In the genomic region with DNA sequence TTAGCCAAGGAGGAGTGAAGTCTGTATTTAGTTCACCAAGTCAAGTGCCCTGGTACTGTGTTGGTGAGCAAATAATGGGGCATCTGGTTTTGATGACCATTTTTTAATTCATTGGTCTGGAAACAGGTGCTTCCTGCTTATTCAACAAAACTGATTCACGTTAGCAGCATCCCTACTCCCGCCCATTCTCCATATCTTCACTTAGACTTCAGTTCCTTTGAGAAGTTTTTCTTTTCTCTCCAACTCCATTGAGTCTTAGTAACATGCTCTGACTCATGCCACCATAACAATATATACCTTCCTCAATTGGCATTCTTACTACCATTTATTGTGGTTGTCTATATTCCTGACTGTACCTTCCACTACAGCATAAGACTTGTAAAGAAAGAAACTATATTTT, we compare ENCODE assay signal across 34 cellular contexts.
"Had no signal": no experiment of that assay in that cellular context is flagged by ENCODE, and none has a peak within 500 bp of the region (broad histone marks: within the 10 kb centered on the region; RNA-seq: fewer than 3 reads in every experiment).

No MANE protein-coding gene starts in this region.

- H3K27ac Mint-ChIP-seq: activated B cell treated with CpG ODN at 0.5 μM for 24 hours; activated CD4-positive, alpha-beta memory T cell treated with anti-CD3 and anti-CD28 coated beads for 36 hours; activated naive CD4-positive, alpha-beta T cell treated with anti-CD3 and anti-CD28 coated beads, Interleukin-2, amount 50 U/mL, for 24 hours; activated T-helper 17 cell treated with anti-CD3 and anti-CD28 coated beads, Interleukin-2, amount 50 U/mL, for 72 hours; T-cell; T-helper 17 cell had no signal

- ATAC-seq: activated T-helper 17 cell treated with anti-CD3 and anti-CD28 coated beads, Interleukin-2, amount 50 U/mL, for 72 hours; body of pancreas; K562; Right ventricle myocardium inferior; SK-N-SH treated with all-trans-retinoic acid at 6 μM for 48 hours; T-cell; T-helper 17 cell had no signal

- H3K27ac ChIP-seq: adrenal gland, body of pancreas, PC-9, RWPE1, VCaP had no signal

- H3K27me3 ChIP-seq: adrenal gland, body of pancreas had no signal

- H3K4me3 ChIP-seq: adrenal gland, body of pancreas, K562, PC-9 had no signal

- H3K36me3 ChIP-seq: adrenal gland had no signal

- H3K9me3 Mint-ChIP-seq: activated B cell treated with CpG ODN at 0.5 μM for 24 hours; activated CD4-positive, alpha-beta memory T cell treated with anti-CD3 and anti-CD28 coated beads for 36 hours; activated naive CD4-positive, alpha-beta T cell treated with anti-CD3 and anti-CD28 coated beads, Interleukin-2, amount 50 U/mL, for 24 hours; activated T-helper 17 cell treated with anti-CD3 and anti-CD28 coated beads, Interleukin-2, amount 50 U/mL, for 72 hours; T-cell had no signal

- DNase-seq: activated B cell treated with CpG ODN at 0.5 μM for 24 hours; activated CD4-positive, alpha-beta memory T cell treated with anti-CD3 and anti-CD28 coated beads for 36 hours; activated CD4-positive, alpha-beta T cell treated with anti-CD3 and anti-CD28 coated beads for 4 hours; activated CD4-positive, alpha-beta T cell treated with anti-CD3 and anti-CD28 coated beads, Interleukin-2, amount 50 U/mL, for 1 hour; activated CD4-positive, CD25-positive, alpha-beta regulatory T cell treated with anti-CD3 and anti-CD28 coated beads, Interleukin-2, amount 50 U/mL, for 72 hours; activated CD8-positive, alpha-beta memory T cell treated with anti-CD3 and anti-CD28 coated beads, Interleukin-2, amount 50 U/mL, for 4 hours; activated gamma-delta T cell; activated naive CD4-positive, alpha-beta T cell treated with Interleukin-2 at 50 U/mL for 16 hours; activated T-cell treated with anti-CD3 and anti-CD28 coated beads, Interleukin-2, amount 50 U/mL, for 48 hours; adrenal gland; body of pancreas; central memory CD4-positive, alpha-beta T cell; NCI-H1092 treated with DMSO at 0.1 percent for 48 hours; NCI-H1417; NCI-H146; NCI-H187; NCI-H2029 treated with DMSO at 0.1 percent for 48 hours; NCI-H2107; NCI-H2171; NCI-H510A; NCI-H526; NCI-H748 treated with DMSO at 0.1 percent for 48 hours; NK-92 treated with Interleukin-12 subunit alpha and Interleukin-12 subunit beta, amount 100 ng/mL, for 24 hours; PC-9; SIG-M5; T-cell; T-helper 17 cell had no signal

- H3K4me1 Mint-ChIP-seq: activated B cell treated with CpG ODN at 0.5 μM for 24 hours; activated naive CD4-positive, alpha-beta T cell treated with anti-CD3 and anti-CD28 coated beads, Interleukin-2, amount 50 U/mL, for 24 hours; activated T-helper 17 cell treated with anti-CD3 and anti-CD28 coated beads, Interleukin-2, amount 50 U/mL, for 72 hours had no signal

- H3K9me3 ChIP-seq: adrenal gland, body of pancreas had no signal

- H3K4me1 ChIP-seq: adrenal gland, body of pancreas had no signal

- H3K27me3 Mint-ChIP-seq: activated B cell treated with CpG ODN at 0.5 μM for 24 hours; activated CD4-positive, alpha-beta memory T cell treated with anti-CD3 and anti-CD28 coated beads for 36 hours; activated naive CD4-positive, alpha-beta T cell treated with anti-CD3 and anti-CD28 coated beads, Interleukin-2, amount 50 U/mL, for 24 hours; activated T-helper 17 cell treated with anti-CD3 and anti-CD28 coated beads, Interleukin-2, amount 50 U/mL, for 72 hours; T-cell; T-helper 17 cell had no signal

- H3K4me3 Mint-ChIP-seq: activated B cell treated with CpG ODN at 0.5 μM for 24 hours; activated CD4-positive, alpha-beta memory T cell treated with anti-CD3 and anti-CD28 coated beads for 36 hours; activated naive CD4-positive, alpha-beta T cell treated with anti-CD3 and anti-CD28 coated beads, Interleukin-2, amount 50 U/mL, for 24 hours; activated T-helper 17 cell treated with anti-CD3 and anti-CD28 coated beads, Interleukin-2, amount 50 U/mL, for 72 hours; T-cell; T-helper 17 cell had no signal
